ENCODE assay signal across 10 cellular contexts in the genomic region with DNA sequence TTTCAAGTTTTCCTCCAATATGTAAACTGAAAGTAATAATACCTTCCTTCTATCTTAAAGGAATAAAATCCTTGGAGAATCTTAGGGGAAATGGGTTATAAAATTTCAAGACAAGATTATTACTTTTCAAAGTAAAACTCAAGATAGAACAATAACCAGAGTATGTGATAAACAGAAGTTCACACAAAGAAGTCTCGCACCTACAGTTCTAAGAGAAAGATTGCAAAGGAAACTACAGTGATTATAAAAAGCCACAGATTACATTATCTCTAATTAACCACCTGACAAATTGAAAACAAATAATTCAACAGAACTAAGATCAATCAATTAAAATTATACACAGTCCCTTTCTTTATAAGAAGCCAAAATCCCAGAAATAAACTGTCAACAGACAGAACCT. TPM values are rescaled to one million over a fixed set of nuclear protein-coding genes. Genes with fewer than 3 reads are reported as not detected.
DNase-seq lines count a peak whose midpoint lies in the region; ATAC-seq and TF ChIP-seq lines count a peak whose summit lies in the region.
"Had no signal": no experiment of that assay in that cellular context is flagged by ENCODE, and none has a peak within 500 bp of the region (broad histone marks: within the 10 kb centered on the region; RNA-seq: fewer than 3 reads in every experiment).

No MANE protein-coding gene starts in this region.

- H3K27ac ChIP-seq in right lobe of liver (peak overlapping the region; percentile 56 to 87 (median 72)), thoracic aorta (peak overlapping the region in 1 of 2 donors; percentile 74)

- CTCF ChIA-PET in activated naive CD4-positive, alpha-beta T cell treated with anti-CD3 and anti-CD28 coated beads for 36 hours (lab: Charles Lee) = interaction anchor here (1.0 kb wide), 1 partner anchor 11 kb away, joined by 3 read pairs; no protein-coding TSS in a partner anchor

- H3K36me3 ChIP-seq in right lobe of liver (no peaks in the 10 kb centered on the region), thoracic aorta (no peaks in the 10 kb centered on the region)

- peak overlapping the region; percentile 82 for H3K27ac Mint-ChIP-seq in activated naive CD4-positive, alpha-beta T cell treated with anti-CD3 and anti-CD28 coated beads for 36 hours
- H3K27ac Mint-ChIP-seq in activated T-helper 2 cell treated with anti-CD3 and anti-CD28 coated beads, Interferon-gamma antibody, Interleukin-2, Interleukin-4, amounts not matched to agents 10 μg/mL and 5 μg/mL and 100 μg/mL, durations not matched to agents 14 hours and 24 hours and 36 hours = peak overlapping the region; percentile 47

- no peaks in the 10 kb centered on the region for H3K27me3 Mint-ChIP-seq in activated naive CD4-positive, alpha-beta T cell treated with anti-CD3 and anti-CD28 coated beads for 36 hours (ENCODE audit: low read depth)
- no peaks in the 10 kb centered on the region for H3K27me3 Mint-ChIP-seq in activated T-helper 2 cell treated with anti-CD3 and anti-CD28 coated beads, Interferon-gamma antibody, Interleukin-2, Interleukin-4, amounts not matched to agents 10 μg/mL and 5 μg/mL and 100 μg/mL, durations not matched to agents 14 hours and 24 hours and 36 hours (ENCODE audit: low read depth)

- H3K27me3 ChIP-seq in right lobe of liver = no peaks in the 10 kb centered on the region
- H3K27me3 ChIP-seq in thoracic aorta (replicated peaks; ENCODE audit: insufficient read depth) = no peaks in the 10 kb centered on the region

- 40% methylated on average over 1 of the region's 1 CpG for WGBS in right lobe of liver (ENCODE audit: insufficient coverage, low coverage, low lambda C conversion rate, missing lambda C conversion rate)

- H3K4me1 ChIP-seq in right lobe of liver = peaks cover 0 to 18% (median 4%) of the 10 kb centered on the region in 4 donors
- H3K4me1 ChIP-seq in thoracic aorta (ENCODE audit: control insufficient read depth in 1 of 2, low read depth in 2 of 2) = peaks cover 26 to 53% of the 10 kb centered on the region in 2 donors

- TF ChIP-seq CTCF in right lobe of liver (IDR thresholded peaks at IDR 0.05) = no peak
- TF ChIP-seq CTCF in thoracic aorta (IDR thresholded peaks at IDR 0.05) = no peak

- no peak for DNase-seq in activated naive CD4-positive, alpha-beta T cell treated with anti-CD3 and anti-CD28 coated beads for 36 hours
- no peak for DNase-seq in activated naive CD4-positive, alpha-beta T cell treated with Interleukin-2 at 50 U/mL for 16 hours
- no peak for DNase-seq in activated T-helper 2 cell treated with anti-CD3 and anti-CD28 coated beads, Interferon-gamma antibody, Interleukin-2, Interleukin-4, amounts not matched to agents 10 μg/mL and 5 μg/mL and 100 μg/mL, durations not matched to agents 14 hours and 24 hours and 36 hours (ENCODE audit: low spot score)
- DNase-seq in right lobe of liver (no peak), thoracic aorta (ENCODE audit: low spot score) (no peak), AML-193 (lab: John Stamatoyannopoulos, UW) (no peak), NCI-H748 treated with DMSO at 0.1 percent for 48 hours (lab: John Stamatoyannopoulos, UW) (no peak), T1000 (lab: John Stamatoyannopoulos, UW) (no peak)
- DNase-seq: IMR-90, NCI-H69 had no signal

- intact Hi-C loops in activated naive CD4-positive, alpha-beta T cell treated with anti-CD3 and anti-CD28 coated beads for 36 hours (cut with micrococcal nuclease) = loop anchor here (1.0 kb wide), 2 partner anchors 33 to 57 kb away; partner anchors contain the start of genes ATG13 and HARBI1
- intact Hi-C loops in activated T-helper 2 cell treated with anti-CD3 and anti-CD28 coated beads, Interferon-gamma antibody, Interleukin-2, Interleukin-4, amounts not matched to agents 10 μg/mL and 5 μg/mL and 100 μg/mL, durations not matched to agents 14 hours and 24 hours and 36 hours (cut with micrococcal nuclease) = no loop called here
- intact Hi-C loops in right lobe of liver (cut with DNase I) = no loop called here

- H3K9me3 ChIP-seq in right lobe of liver (no peaks in the 10 kb centered on the region), thoracic aorta (no peaks in the 10 kb centered on the region)

- H3K4me3 Mint-ChIP-seq in activated naive CD4-positive, alpha-beta T cell treated with anti-CD3 and anti-CD28 coated beads for 36 hours = no peak overlapping the region
- H3K4me3 Mint-ChIP-seq in activated T-helper 2 cell treated with anti-CD3 and anti-CD28 coated beads, Interferon-gamma antibody, Interleukin-2, Interleukin-4, amounts not matched to agents 10 μg/mL and 5 μg/mL and 100 μg/mL, durations not matched to agents 14 hours and 24 hours and 36 hours (ENCODE audit: low read depth) = peak overlapping the region; percentile 92

- no peak for TF ChIP-seq POLR2A in right lobe of liver (IDR thresholded peaks at IDR 0.05)

- no peak for ATAC-seq in right lobe of liver
- no peak for ATAC-seq in thoracic aorta (ENCODE audit: insufficient number of reproducible peaks, low FRiP score, low read depth)

- no peak overlapping the region for H3K4me3 ChIP-seq in right lobe of liver
- H3K4me3 ChIP-seq in thoracic aorta = peak overlapping the region; percentile 68

- no peaks in the 10 kb centered on the region for H3K9me3 Mint-ChIP-seq in activated naive CD4-positive, alpha-beta T cell treated with anti-CD3 and anti-CD28 coated beads for 36 hours
- no peaks in the 10 kb centered on the region for H3K9me3 Mint-ChIP-seq in activated T-helper 2 cell treated with anti-CD3 and anti-CD28 coated beads, Interferon-gamma antibody, Interleukin-2, Interleukin-4, amounts not matched to agents 10 μg/mL and 5 μg/mL and 100 μg/mL, durations not matched to agents 14 hours and 24 hours and 36 hours

- H3K36me3 Mint-ChIP-seq in activated naive CD4-positive, alpha-beta T cell treated with anti-CD3 and anti-CD28 coated beads for 36 hours (ENCODE audit: low read depth) = no peaks in the 10 kb centered on the region
- H3K36me3 Mint-ChIP-seq in activated T-helper 2 cell treated with anti-CD3 and anti-CD28 coated beads, Interferon-gamma antibody, Interleukin-2, Interleukin-4, amounts not matched to agents 10 μg/mL and 5 μg/mL and 100 μg/mL, durations not matched to agents 14 hours and 24 hours and 36 hours (ENCODE audit: low read depth) = peaks cover 3% of the 10 kb centered on the region

- peaks cover 64% of the 10 kb centered on the region for H3K4me1 Mint-ChIP-seq in activated naive CD4-positive, alpha-beta T cell treated with anti-CD3 and anti-CD28 coated beads for 36 hours (ENCODE audit: low read depth)
- peaks cover 63% of the 10 kb centered on the region for H3K4me1 Mint-ChIP-seq in activated T-helper 2 cell treated with anti-CD3 and anti-CD28 coated beads, Interferon-gamma antibody, Interleukin-2, Interleukin-4, amounts not matched to agents 10 μg/mL and 5 μg/mL and 100 μg/mL, durations not matched to agents 14 hours and 24 hours and 36 hours (ENCODE audit: low read depth)

RNA-seq across cellular contexts. Expression of gene AMBRA1, which starts 34.0 kb away (rescaled TPM):
- 10 to 100 TPM; 19.0 to 23.1 TPM for total RNA-seq in activated naive CD4-positive, alpha-beta T cell treated with anti-CD3 and anti-CD28 coated beads for 36 hours
- total RNA-seq in activated T-helper 2 cell treated with anti-CD3 and anti-CD28 coated beads, Interferon-gamma antibody, Interleukin-2, Interleukin-4, amounts not matched to agents 10 μg/mL and 5 μg/mL and 100 μg/mL, durations not matched to agents 14 hours and 24 hours and 36 hours = 31.5 and 32.7 TPM in 2 replicates
- total RNA-seq in right lobe of liver (10 to 100 TPM; 11.0 to 15.7 (median 13.6) TPM), thoracic aorta (10 to 100 TPM; 35.2 to 42.2 TPM)

RNA-seq across cellular contexts. Expression of gene HARBI1, which starts 57.2 kb away (rescaled TPM):
- 1 to 10 TPM; 2.8 to 3.1 TPM for total RNA-seq in activated naive CD4-positive, alpha-beta T cell treated with anti-CD3 and anti-CD28 coated beads for 36 hours
- 3.8 and 4.7 TPM in 2 replicates for total RNA-seq in activated T-helper 2 cell treated with anti-CD3 and anti-CD28 coated beads, Interferon-gamma antibody, Interleukin-2, Interleukin-4, amounts not matched to agents 10 μg/mL and 5 μg/mL and 100 μg/mL, durations not matched to agents 14 hours and 24 hours and 36 hours
- total RNA-seq in right lobe of liver (1 to 10 TPM; 2.0 to 3.4 (median 2.9) TPM), thoracic aorta (1 to 10 TPM in 1 of 2 donors, not detected in 1; 1.1 TPM)

RNA-seq across cellular contexts. Expression of gene ATG13, which starts 57.5 kb away (rescaled TPM):
- total RNA-seq in activated naive CD4-positive, alpha-beta T cell treated with anti-CD3 and anti-CD28 coated beads for 36 hours = 10 to 100 TPM; 54.7 to 55.6 TPM
- 58.0 and 58.1 TPM in 2 replicates for total RNA-seq in activated T-helper 2 cell treated with anti-CD3 and anti-CD28 coated beads, Interferon-gamma antibody, Interleukin-2, Interleukin-4, amounts not matched to agents 10 μg/mL and 5 μg/mL and 100 μg/mL, durations not matched to agents 14 hours and 24 hours and 36 hours
- 10 to 100 TPM; 34.5 to 60.9 (median 41.1) TPM for total RNA-seq in right lobe of liver
- total RNA-seq in thoracic aorta = 100 to 1,000 TPM; 121 to 144 TPM
